In genomic region chr20:19991826-19992225, GRCh38 we compare ENCODE assay signal across 19 cellular contexts. TPM values are rescaled to one million over a fixed set of nuclear protein-coding genes. Genes with fewer than 3 reads are reported as not detected.
A peak's percentile ranks its signal among the peaks of the same experiment; 100 is the strongest.
DNase-seq lines count a peak whose midpoint lies in the region; ATAC-seq and TF ChIP-seq lines count a peak whose summit lies in the region.
"Had no signal": no experiment of that assay in that cellular context is flagged by ENCODE, and none has a peak within 500 bp of the region (broad histone marks: within the 10 kb centered on the region; RNA-seq: fewer than 3 reads in every experiment).

No MANE protein-coding gene starts in this region.

- no peak overlapping the region for H2AFZ ChIP-seq in mesenchymal stem cell (ENCODE audit: low read depth, low read length)

- peak overlapping the region; percentile 71 for H3K27ac ChIP-seq in cardiac muscle cell
- no peak overlapping the region for H3K27ac ChIP-seq in right cardiac atrium (ENCODE audit: low read length)
- H3K27ac ChIP-seq in SK-N-MC = peak overlapping the region; percentile 94
- H3K27ac ChIP-seq in mesenchymal stem cell (ENCODE audit: low read length, poor library complexity, severe bottlenecking) = peak overlapping the region; percentile 84
- peak overlapping the region; percentile 32 to 82 (median 52) for H3K27ac ChIP-seq in transverse colon

- peaks cover under 1% of the 10 kb centered on the region for H3K36me3 ChIP-seq in cardiac muscle cell
- no peaks in the 10 kb centered on the region for H3K36me3 ChIP-seq in SK-N-MC (ENCODE audit: insufficient read depth, low read length)
- peaks cover 16 to 73% of the 10 kb centered on the region in 2 experiments for H3K36me3 ChIP-seq in mesenchymal stem cell (ENCODE audit: control insufficient read depth in 1 of 2, insufficient read depth in 2 of 2, low read depth in 1 of 2, low read length in 2 of 2)
- H3K36me3 ChIP-seq in transverse colon = peaks cover 0 to 10% (median 1%) of the 10 kb centered on the region in 4 donors

- no peak overlapping the region for H3K14ac ChIP-seq in mesenchymal stem cell (ENCODE audit: low read length in 2 of 2)

- peaks cover 2% of the 10 kb centered on the region for H3K36me3 Mint-ChIP-seq in T-helper 17 cell (ENCODE audit: low read depth)
- H3K36me3 Mint-ChIP-seq: activated naive CD4-positive, alpha-beta T cell treated with anti-CD3 and anti-CD28 coated beads, Interleukin-2, amount 50 U/mL, for 24 hours; CD8-positive, alpha-beta T cell had no signal

- TF ChIP-seq CTCF in cardiac muscle cell (IDR thresholded peaks at IDR 0.05; ENCODE audit: low read depth, low read length) (no peak), transverse colon (IDR thresholded peaks at IDR 0.05) (no peak)

- peak overlapping the region in 1 of 2 experiments; percentile 68 for H3K18ac ChIP-seq in mesenchymal stem cell (ENCODE audit: low read depth in 1 of 2, low read length in 2 of 2)

- H2BK15ac ChIP-seq in mesenchymal stem cell (ENCODE audit: low read depth, poor library complexity, severe bottlenecking) = no peak overlapping the region

- 70% methylated on average over 2 of the region's 2 CpGs for WGBS in right cardiac atrium
- 64% methylated on average over 1 of the region's 2 CpGs for WGBS in mesenchymal stem cell
- 56 to 58% methylated on average over 2 of the region's 2 CpGs for WGBS in transverse colon (ENCODE audit: low coverage in 1 of 2), 2 donors

- H3K27me3 ChIP-seq in cardiac muscle cell = no peaks in the 10 kb centered on the region
- no peaks in the 10 kb centered on the region for H3K27me3 ChIP-seq in right cardiac atrium (ENCODE audit: control insufficient read depth, insufficient read depth)
- H3K27me3 ChIP-seq in mesenchymal stem cell (ENCODE audit: control insufficient read depth in 1 of 2, insufficient read depth in 1 of 2, low read length in 2 of 2) = no peaks in the 10 kb centered on the region
- H3K27me3 ChIP-seq in transverse colon = no peaks in the 10 kb centered on the region
- H3K27me3 ChIP-seq: dorsolateral prefrontal cortex, esophagus muscularis mucosa had no signal

- H3K4me1 ChIP-seq in cardiac muscle cell (ENCODE audit: low read depth) = peaks cover 42% of the 10 kb centered on the region
- peaks cover 19% of the 10 kb centered on the region for H3K4me1 ChIP-seq in right cardiac atrium (ENCODE audit: control insufficient read depth, insufficient read depth, low read length)
- H3K4me1 ChIP-seq in mesenchymal stem cell (ENCODE audit: control insufficient read depth, insufficient read depth, low read depth, low read length) = peaks cover 11% of the 10 kb centered on the region
- H3K4me1 ChIP-seq in transverse colon = peaks cover 20 to 46% (median 21%) of the 10 kb centered on the region in 4 donors

- H2AK5ac ChIP-seq in mesenchymal stem cell (ENCODE audit: low read length, severe bottlenecking) = peak overlapping the region; percentile 67

- H2BK12ac ChIP-seq in mesenchymal stem cell (ENCODE audit: low read length in 2 of 2) = peak overlapping the region in 1 of 2 experiments; percentile 12

- H3K4me1 Mint-ChIP-seq in T-helper 17 cell = peaks cover 2% of the 10 kb centered on the region
- H3K4me1 Mint-ChIP-seq: activated naive CD4-positive, alpha-beta T cell treated with anti-CD3 and anti-CD28 coated beads, Interleukin-2, amount 50 U/mL, for 24 hours had no signal

- H3K4me3 ChIP-seq in cardiac muscle cell (no peak overlapping the region), right cardiac atrium (ENCODE audit: low read length) (no peak overlapping the region), SK-N-MC (peak overlapping the region; percentile 44; the same call in 1 of the 2 replicates), mesenchymal stem cell (ENCODE audit: insufficient read depth in 1 of 2, low read depth in 1 of 2, low read length in 2 of 2) (peak overlapping the region in 1 of 2 experiments; percentile 8), transverse colon (no peak overlapping the region)
- H3K4me3 ChIP-seq: dorsolateral prefrontal cortex, esophagus muscularis mucosa had no signal

- no peak overlapping the region for H3K4me2 ChIP-seq in mesenchymal stem cell (ENCODE audit: low read length, poor library complexity, severe bottlenecking)

- H3K9ac ChIP-seq in SK-N-MC (ENCODE audit: insufficient read length) (no peak overlapping the region), mesenchymal stem cell (ENCODE audit: low read length) (peak overlapping the region; percentile 85)

- no peak overlapping the region for H3K4me3 Mint-ChIP-seq in T-helper 17 cell
- H3K4me3 Mint-ChIP-seq: activated naive CD4-positive, alpha-beta T cell treated with anti-CD3 and anti-CD28 coated beads, Interleukin-2, amount 50 U/mL, for 24 hours; CD8-positive, alpha-beta T cell; neural crest cell had no signal

- peak overlapping the region; percentile 87 for H4K91ac ChIP-seq in mesenchymal stem cell (ENCODE audit: low read length)

- H2BK120ac ChIP-seq in mesenchymal stem cell (ENCODE audit: low read depth, low read length) = no peak overlapping the region

- no peak for TF ChIP-seq POLR2A in transverse colon (IDR thresholded peaks at IDR 0.05)

- H3K27ac Mint-ChIP-seq in T-helper 17 cell = no peak overlapping the region
- H3K27ac Mint-ChIP-seq: activated naive CD4-positive, alpha-beta T cell treated with anti-CD3 and anti-CD28 coated beads, Interleukin-2, amount 50 U/mL, for 24 hours; CD8-positive, alpha-beta T cell had no signal

- in situ Hi-C loops in transverse colon (cut with MboI; ENCODE audit: low pct_ligation_motif_present in 1 of 4, low pct_unique_long_range_greater_than_20kb in 1 of 4, low sequenced_read_pairs in 3 of 4) = loop anchor here in 1 of 4 donors (10.0 kb wide), 1 partner anchor 207 kb away; no protein-coding TSS in a partner anchor

- H3K9me3 ChIP-seq in cardiac muscle cell (ENCODE audit: low read depth) (no peaks in the 10 kb centered on the region), right cardiac atrium (ENCODE audit: control insufficient read depth, low read length) (no peaks in the 10 kb centered on the region), SK-N-MC (ENCODE audit: low read depth, low read length) (no peaks in the 10 kb centered on the region), mesenchymal stem cell (ENCODE audit: control insufficient read depth, low read length) (no peaks in the 10 kb centered on the region), transverse colon (no peaks in the 10 kb centered on the region), T-helper 17 cell (ENCODE audit: control insufficient read depth, low read length, poor library complexity, severe bottlenecking) (no peaks in the 10 kb centered on the region)
- H3K9me3 ChIP-seq: esophagus muscularis mucosa had no signal

- intact Hi-C loops in right cardiac atrium (cut with DNase I) = loop anchor here in 3 of 4 donors (10.0 kb wide), 3 partner anchors 57 to 297 kb away; no protein-coding TSS in a partner anchor
- intact Hi-C loops in transverse colon (cut with DNase I; ENCODE audit: low total_unique reads) = loop anchor here (5.0 kb wide), 1 partner anchor 300 kb away; no protein-coding TSS in a partner anchor

- H4K8ac ChIP-seq in mesenchymal stem cell (ENCODE audit: low read length) = no peak overlapping the region

- H3K27me3 Mint-ChIP-seq in T-helper 17 cell = peaks cover 26% of the 10 kb centered on the region

- H3K79me1 ChIP-seq in mesenchymal stem cell (replicated peaks; ENCODE audit: low read length, poor library complexity, severe bottlenecking) = no peaks in the 10 kb centered on the region

- ATAC-seq in right cardiac atrium = no peak
- ATAC-seq in HG03378 (IDR thresholded peaks at IDR 0.05; ENCODE audit: unreplicated experiment) = no peak
- ATAC-seq in T-helper 17 cell = no peak
- ATAC-seq: CD8-positive, alpha-beta T cell; HepG2 had no signal

- H3K23ac ChIP-seq in mesenchymal stem cell (ENCODE audit: low read length in 2 of 2) = no peak overlapping the region

- peak in 1 of 2 donors; percentile 68 for DNase-seq in cardiac muscle cell (ENCODE audit: low read depth in 1 of 2, low spot score in 1 of 2)
- DNase-seq in right cardiac atrium = no peak
- no peak for DNase-seq in SK-N-MC (ENCODE audit: low read depth, low spot score)
- DNase-seq in mesenchymal stem cell = peak; percentile 62
- no peak for DNase-seq in transverse colon
- DNase-seq in NOMO-1 treated with DMSO at 0.1 percent for 48 hours (lab: John Stamatoyannopoulos, UW; ENCODE audit: unreplicated experiment) = no peak
- no peak for DNase-seq in T-helper 17 cell
- DNase-seq: activated CD4-positive, alpha-beta T cell treated with anti-CD3 and anti-CD28 coated beads, Interleukin-2, amount 50 U/mL, for 4 hours; activated T-cell treated with anti-CD3 and anti-CD28 coated beads, Interleukin-2, amount 50 U/mL, for 1 hour; CD8-positive, alpha-beta T cell; dorsolateral prefrontal cortex; NCI-H2029; NCI-H510A treated with DMSO at 0.1 percent for 48 hours; stimulated activated naive CD4-positive, alpha-beta T cell treated with Interleukin-2 at 50 U/mL for 16 hours had no signal

- no peak for TF ChIP-seq EP300 in transverse colon (IDR thresholded peaks at IDR 0.05; ENCODE audit: low read depth)

- H3K4ac ChIP-seq in mesenchymal stem cell (ENCODE audit: low read depth in 1 of 2, low read length in 2 of 2) = no peak overlapping the region

- peak overlapping the region; percentile 45 for H2BK5ac ChIP-seq in mesenchymal stem cell (ENCODE audit: low read depth, low read length, poor library complexity, severe bottlenecking)

RNA-seq across cellular contexts. Expression of gene NAA20, which starts 25.3 kb away (rescaled TPM):
- total RNA-seq in cardiac muscle cell (40.6 and 41.4 TPM in 2 replicates), right cardiac atrium (10 to 100 TPM; 49.4 to 59.5 (median 54.8) TPM), transverse colon (10 to 100 TPM; 26.5 to 58.0 (median 32.7) TPM), T-helper 17 cell (10 to 100 TPM; 22.4 to 25.3 TPM)
- polyA plus RNA-seq in cardiac muscle cell (142 and 145 TPM in 2 replicates), right cardiac atrium (82.9 TPM)
- polyA plus RNA-seq in mesenchymal stem cell (2013, experiment 1 of 2) = 64.7 TPM
- polyA plus RNA-seq in mesenchymal stem cell (2013, experiment 2 of 2) = 67.5 TPM
